ENCODE assay signal across 9 cellular contexts in the genomic region with DNA sequence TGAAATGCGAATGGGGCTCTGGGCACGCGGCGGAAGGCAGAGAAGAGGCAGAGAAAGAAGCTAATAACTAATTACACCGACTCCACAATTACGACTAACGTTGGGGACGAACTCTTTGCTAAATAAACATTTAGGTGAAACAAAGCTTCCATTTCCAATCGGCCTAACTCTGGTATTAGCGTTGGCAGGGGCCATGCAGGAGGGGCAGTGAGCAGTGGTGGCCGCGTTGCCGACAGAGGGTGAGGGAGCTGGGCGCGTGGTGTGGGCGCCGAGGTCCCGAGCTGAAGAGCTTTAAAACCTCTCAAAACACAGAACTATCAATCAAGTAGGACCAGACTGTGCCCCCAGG. TPM values are rescaled to one million over a fixed set of nuclear protein-coding genes. Genes with fewer than 3 reads are reported as not detected.
DNase-seq lines count a peak whose midpoint lies in the region; ATAC-seq and TF ChIP-seq lines count a peak whose summit lies in the region.
"Had no signal": no experiment of that assay in that cellular context is flagged by ENCODE, and none has a peak within 500 bp of the region (broad histone marks: within the 10 kb centered on the region; RNA-seq: fewer than 3 reads in every experiment).

No MANE protein-coding gene starts in this region.

- H3K4me3 Mint-ChIP-seq in activated T-cell treated with anti-CD3 and anti-CD28 coated beads, Interleukin-2, amount 50 U/mL, for 4 hours: peak overlapping the region; percentile 87

- no peak for TF ChIP-seq POLR2A in gastroesophageal sphincter (IDR thresholded peaks at IDR 0.05)

- H3K9me3 ChIP-seq in gastroesophageal sphincter: no peaks in the 10 kb centered on the region

- H3K36me3 Mint-ChIP-seq in activated T-cell treated with anti-CD3 and anti-CD28 coated beads, Interleukin-2, amount 50 U/mL, for 4 hours (ENCODE audit: insufficient read depth): peaks cover 10% of the 10 kb centered on the region

- TF ChIP-seq EP300 in gastroesophageal sphincter (IDR thresholded peaks at IDR 0.05): no peak

- WGBS in gastroesophageal sphincter (ENCODE audit: low coverage in 1 of 2), 2 donors: 0 to 11% methylated on average over 5 to 7 of the region's 18 CpGs

- TF ChIP-seq CTCF in gastroesophageal sphincter (IDR thresholded peaks at IDR 0.05): no peak

- no peaks in the 10 kb centered on the region for H3K27me3 Mint-ChIP-seq in activated T-cell treated with anti-CD3 and anti-CD28 coated beads, Interleukin-2, amount 50 U/mL, for 4 hours (ENCODE audit: low read depth)

- DNase-seq in activated T-cell treated with anti-CD3 and anti-CD28 coated beads, Interleukin-2, amount 50 U/mL, for 4 hours: no peak
- DNase-seq in activated T-cell treated with anti-CD3 and anti-CD28 coated beads for 4 hours (no peak), sciatic nerve (ENCODE audit: low spot score) (no peak), NCI-H69 (lab: John Stamatoyannopoulos, UW) (no peak)

- peaks cover 0 to 18% of the 10 kb centered on the region in 2 donors for H3K36me3 ChIP-seq in gastroesophageal sphincter

- H3K9me3 Mint-ChIP-seq in activated T-cell treated with anti-CD3 and anti-CD28 coated beads, Interleukin-2, amount 50 U/mL, for 4 hours: no peaks in the 10 kb centered on the region

- peaks cover 10% of the 10 kb centered on the region for H3K4me1 Mint-ChIP-seq in activated T-cell treated with anti-CD3 and anti-CD28 coated beads, Interleukin-2, amount 50 U/mL, for 4 hours (ENCODE audit: low read depth)

- H3K27ac ChIP-seq in gastroesophageal sphincter: peak overlapping the region; percentile 85 to 99 (median 94)

- no peaks in the 10 kb centered on the region for H3K27me3 ChIP-seq in gastroesophageal sphincter

- ATAC-seq in activated T-cell treated with anti-CD3 and anti-CD28 coated beads, Interleukin-2, amount 50 U/mL, for 4 hours: peak in 1 of 2 donors; percentile 32
- ATAC-seq in SK-N-SH treated with all-trans-retinoic acid at 6 μM for 48 hours (peak; percentile 53; the same call in 2 of the 3 replicates), gastroesophageal sphincter (peak; percentile 32), sciatic nerve (peak; percentile 42), HG02938 (IDR thresholded peaks at IDR 0.05; ENCODE audit: unreplicated experiment) (no peak), HG03439 (IDR thresholded peaks at IDR 0.05; ENCODE audit: unreplicated experiment) (no peak)

- peak overlapping the region; percentile 44 to 66 for H3K4me3 ChIP-seq in gastroesophageal sphincter

- H3K4me1 ChIP-seq in gastroesophageal sphincter: peaks cover 0 to 31% (median 3%) of the 10 kb centered on the region in 3 donors

- intact Hi-C loops in sciatic nerve (cut with DNase I): no loop called here

TF ChIP-seq in SK-N-SH treated with all-trans-retinoic acid at 6 μM for 48 hours, 23 proteins besides CTCF, POLR2A, EP300 and RAD21:
- TF ChIP-seq TCF4 (CRISPR knock-in tag; IDR thresholded peaks at IDR 0.05; ENCODE audit: borderline replicate concordance): no peak
- no peak for TF ChIP-seq TOX (CRISPR knock-in tag; IDR thresholded peaks at IDR 0.05; ENCODE audit: borderline replicate concordance)
- TF ChIP-seq ARNTL (CRISPR knock-in tag; IDR thresholded peaks at IDR 0.05; ENCODE audit: borderline replicate concordance, low read depth): no peak
- TF ChIP-seq, protein P1, sequence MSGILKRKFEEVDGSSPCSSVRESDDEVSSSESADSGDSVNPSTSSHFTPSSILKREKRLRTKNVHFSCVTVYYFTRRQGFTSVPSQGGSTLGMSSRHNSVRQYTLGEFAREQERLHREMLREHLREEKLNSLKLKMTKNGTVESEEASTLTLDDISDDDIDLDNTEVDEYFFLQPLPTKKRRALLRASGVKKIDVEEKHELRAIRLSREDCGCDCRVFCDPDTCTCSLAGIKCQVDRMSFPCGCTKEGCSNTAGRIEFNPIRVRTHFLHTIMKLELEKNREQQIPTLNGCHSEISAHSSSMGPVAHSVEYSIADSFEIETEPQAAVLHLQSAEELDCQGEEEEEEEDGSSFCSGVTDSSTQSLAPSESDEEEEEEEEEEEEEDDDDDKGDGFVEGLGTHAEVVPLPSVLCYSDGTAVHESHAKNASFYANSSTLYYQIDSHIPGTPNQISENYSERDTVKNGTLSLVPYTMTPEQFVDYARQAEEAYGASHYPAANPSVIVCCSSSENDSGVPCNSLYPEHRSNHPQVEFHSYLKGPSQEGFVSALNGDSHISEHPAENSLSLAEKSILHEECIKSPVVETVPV (CRISPR knock-in tag; IDR thresholded peaks at IDR 0.05): no peak
- TF ChIP-seq ESRRG (CRISPR knock-in tag; IDR thresholded peaks at IDR 0.05): no peak
- TF ChIP-seq, protein P2, sequence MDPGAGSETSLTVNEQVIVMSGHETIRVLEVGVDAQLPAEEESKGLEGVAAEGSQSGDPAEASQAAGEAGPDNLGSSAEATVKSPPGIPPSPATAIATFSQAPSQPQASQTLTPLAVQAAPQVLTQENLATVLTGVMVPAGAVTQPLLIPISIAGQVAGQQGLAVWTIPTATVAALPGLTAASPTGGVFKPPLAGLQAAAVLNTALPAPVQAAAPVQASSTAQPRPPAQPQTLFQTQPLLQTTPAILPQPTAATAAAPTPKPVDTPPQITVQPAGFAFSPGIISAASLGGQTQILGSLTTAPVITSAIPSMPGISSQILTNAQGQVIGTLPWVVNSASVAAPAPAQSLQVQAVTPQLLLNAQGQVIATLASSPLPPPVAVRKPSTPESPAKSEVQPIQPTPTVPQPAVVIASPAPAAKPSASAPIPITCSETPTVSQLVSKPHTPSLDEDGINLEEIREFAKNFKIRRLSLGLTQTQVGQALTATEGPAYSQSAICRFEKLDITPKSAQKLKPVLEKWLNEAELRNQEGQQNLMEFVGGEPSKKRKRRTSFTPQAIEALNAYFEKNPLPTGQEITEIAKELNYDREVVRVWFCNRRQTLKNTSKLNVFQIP (CRISPR knock-in tag; IDR thresholded peaks at IDR 0.05; ENCODE audit: borderline replicate concordance, low read depth): no peak

RNA-seq across cellular contexts. Expression of a gene that starts 0.6 kb away (rescaled TPM):
- total RNA-seq in activated T-cell treated with anti-CD3 and anti-CD28 coated beads, Interleukin-2, amount 50 U/mL, for 4 hours: 10 to 100 TPM; 18.6 to 26.6 (median 20.6) TPM
- total RNA-seq in gastroesophageal sphincter (10 to 100 TPM; 53.6 to 79.1 (median 72.1) TPM), sciatic nerve (43.8 TPM)

RNA-seq across cellular contexts. Expression of a gene that starts 13.2 kb away (rescaled TPM):
- total RNA-seq in activated T-cell treated with anti-CD3 and anti-CD28 coated beads, Interleukin-2, amount 50 U/mL, for 4 hours: 10 to 100 TPM; 66.9 to 88.9 (median 86.2) TPM
- total RNA-seq in gastroesophageal sphincter (10 to 100 TPM in 1 of 4 donors, 1 to 10 TPM in 3; 3.9 to 10.0 (median 7.5) TPM), sciatic nerve (13.0 TPM)

RNA-seq across cellular contexts. Expression of a gene that starts 32.9 kb away (rescaled TPM):
- total RNA-seq in activated T-cell treated with anti-CD3 and anti-CD28 coated beads, Interleukin-2, amount 50 U/mL, for 4 hours: not detected
- not detected for total RNA-seq in gastroesophageal sphincter
- total RNA-seq in sciatic nerve: not detected
- total RNA-seq: dermis microvascular lymphatic vessel endothelial cell had no signal

Comparison
In these comparisons a context has a peak if more than half of its experiments do, and no peak if none do; other contexts are left out.
1. ATAC-seq: peak in SK-N-SH treated with all-trans-retinoic acid at 6 μM for 48 hours (single experiment), gastroesophageal sphincter (single experiment) and sciatic nerve (single experiment); none in HG02938 (single experiment) and HG03439 (single experiment).